ENCODE assay signal across 1 cellular context in the genomic region with DNA sequence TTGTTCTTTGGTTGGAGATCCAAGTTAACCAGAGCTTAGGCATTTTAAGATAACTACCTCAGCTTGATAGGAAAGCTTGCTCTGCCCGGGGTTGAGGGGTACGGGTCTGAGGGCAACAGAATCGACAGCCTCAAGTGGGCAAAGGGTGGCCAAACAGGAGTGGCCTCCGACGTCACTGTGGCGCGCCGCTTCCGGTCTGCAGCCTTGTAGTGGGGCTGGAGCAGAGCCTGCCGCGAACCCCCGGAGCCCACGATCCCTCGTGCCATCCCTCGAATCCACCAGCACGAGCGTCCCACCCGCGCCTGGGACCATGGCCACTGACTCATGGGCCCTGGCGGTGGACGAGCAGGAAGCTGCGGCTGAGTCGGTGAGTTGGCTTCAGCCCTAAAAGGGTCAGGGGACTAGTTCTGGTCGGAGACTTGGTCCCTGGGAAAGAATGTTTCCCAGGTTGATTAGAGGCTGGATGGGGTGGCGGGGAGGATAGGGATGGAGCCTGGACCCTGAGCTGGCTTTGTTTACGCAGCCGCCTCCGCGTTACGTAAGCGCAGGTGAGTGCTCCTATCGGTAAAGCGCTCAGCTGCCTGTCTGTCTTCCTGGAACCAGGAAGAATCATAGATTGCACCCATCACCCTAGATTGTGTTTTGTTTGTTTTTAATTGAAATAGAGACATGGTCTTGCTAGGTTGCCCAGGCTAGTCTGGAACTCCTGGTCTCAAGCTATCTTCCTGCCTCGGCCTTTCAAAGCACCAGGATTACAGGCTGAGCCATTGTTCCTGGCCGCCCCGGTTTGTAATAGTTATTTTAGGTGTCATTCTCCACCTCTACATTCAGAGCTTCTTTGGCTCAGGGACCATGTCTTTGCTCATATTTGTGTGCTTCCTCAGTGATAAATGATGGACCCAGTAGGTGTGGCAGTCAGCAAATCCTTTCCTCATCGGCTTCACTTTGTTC.
TF ChIP-seq lines count a peak whose summit lies in the region.

A gene (plus strand): TSS at position 199 of the 951 bp plus-strand sequence. CDS start 112 bp downstream, at position 311.

TF ChIP-seq in HepG2, 621 proteins besides CTCF, POLR2A, EP300 and RAD21 (continued from another document and continues in another):
- TF ChIP-seq, protein P1, sequence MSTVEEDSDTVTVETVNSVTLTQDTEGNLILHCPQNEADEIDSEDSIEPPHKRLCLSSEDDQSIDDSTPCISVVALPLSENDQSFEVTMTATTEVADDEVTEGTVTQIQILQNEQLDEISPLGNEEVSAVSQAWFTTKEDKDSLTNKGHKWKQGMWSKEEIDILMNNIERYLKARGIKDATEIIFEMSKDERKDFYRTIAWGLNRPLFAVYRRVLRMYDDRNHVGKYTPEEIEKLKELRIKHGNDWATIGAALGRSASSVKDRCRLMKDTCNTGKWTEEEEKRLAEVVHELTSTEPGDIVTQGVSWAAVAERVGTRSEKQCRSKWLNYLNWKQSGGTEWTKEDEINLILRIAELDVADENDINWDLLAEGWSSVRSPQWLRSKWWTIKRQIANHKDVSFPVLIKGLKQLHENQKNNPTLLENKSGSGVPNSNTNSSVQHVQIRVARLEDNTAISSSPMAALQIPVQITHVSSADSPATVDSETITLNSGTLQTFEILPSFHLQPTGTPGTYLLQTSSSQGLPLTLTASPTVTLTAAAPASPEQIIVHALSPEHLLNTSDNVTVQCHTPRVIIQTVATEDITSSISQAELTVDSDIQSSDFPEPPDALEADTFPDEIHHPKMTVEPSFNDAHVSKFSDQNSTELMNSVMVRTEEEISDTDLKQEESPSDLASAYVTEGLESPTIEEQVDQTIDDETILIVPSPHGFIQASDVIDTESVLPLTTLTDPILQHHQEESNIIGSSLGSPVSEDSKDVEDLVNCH (CRISPR knock-in tag; IDR thresholded peaks at IDR 0.05) = no peak
- peak; percentile 87; the same call in 1 of the 2 replicates for TF ChIP-seq ZZZ3 (CRISPR knock-in tag; IDR thresholded peaks at IDR 0.05; ENCODE audit: borderline replicate concordance)
- TF ChIP-seq ZNF180 (CRISPR knock-in tag; IDR thresholded peaks at IDR 0.05; ENCODE audit: borderline replicate concordance, low read depth) = no peak
- TF ChIP-seq, protein P2, sequence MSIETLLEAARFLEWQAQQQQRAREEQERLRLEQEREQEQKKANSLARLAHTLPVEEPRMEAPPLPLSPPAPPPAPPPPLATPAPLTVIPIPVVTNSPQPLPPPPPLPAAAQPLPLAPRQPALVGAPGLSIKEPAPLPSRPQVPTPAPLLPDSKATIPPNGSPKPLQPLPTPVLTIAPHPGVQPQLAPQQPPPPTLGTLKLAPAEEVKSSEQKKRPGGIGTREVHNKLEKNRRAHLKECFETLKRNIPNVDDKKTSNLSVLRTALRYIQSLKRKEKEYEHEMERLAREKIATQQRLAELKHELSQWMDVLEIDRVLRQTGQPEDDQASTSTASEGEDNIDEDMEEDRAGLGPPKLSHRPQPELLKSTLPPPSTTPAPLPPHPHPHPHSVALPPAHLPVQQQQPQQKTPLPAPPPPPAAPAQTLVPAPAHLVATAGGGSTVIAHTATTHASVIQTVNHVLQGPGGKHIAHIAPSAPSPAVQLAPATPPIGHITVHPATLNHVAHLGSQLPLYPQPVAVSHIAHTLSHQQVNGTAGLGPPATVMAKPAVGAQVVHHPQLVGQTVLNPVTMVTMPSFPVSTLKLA (IDR thresholded peaks at IDR 0.05) = 0 out of 2 replicates have a peak, but pooled peaks have one; percentile 14
- TF ChIP-seq GFI1 (CRISPR knock-in tag; IDR thresholded peaks at IDR 0.05; ENCODE audit: borderline replicate concordance) = peak; percentile 79; the same call in 1 of the 2 replicates
- TF ChIP-seq ZFP36 (IDR thresholded peaks at IDR 0.05; ENCODE audit: borderline replicate concordance, low read depth, low read length, partially characterized antibody) = no peak
- TF ChIP-seq FOXP1 (IDR thresholded peaks at IDR 0.05) = peak; percentile 61; the same call in 1 of the 2 replicates
- TF ChIP-seq FOXP1 (CRISPR knock-in tag; IDR thresholded peaks at IDR 0.05) = peak; percentile 84
- TF ChIP-seq ZNF660 (CRISPR knock-in tag; IDR thresholded peaks at IDR 0.05; ENCODE audit: borderline replicate concordance, low read depth) = 0 out of 2 replicates have a peak, but pooled peaks have one; percentile 18
- TF ChIP-seq ZNF572 (CRISPR knock-in tag; IDR thresholded peaks at IDR 0.05) = peak; percentile 68; the same call in 1 of the 2 replicates
- TF ChIP-seq, protein P3, sequence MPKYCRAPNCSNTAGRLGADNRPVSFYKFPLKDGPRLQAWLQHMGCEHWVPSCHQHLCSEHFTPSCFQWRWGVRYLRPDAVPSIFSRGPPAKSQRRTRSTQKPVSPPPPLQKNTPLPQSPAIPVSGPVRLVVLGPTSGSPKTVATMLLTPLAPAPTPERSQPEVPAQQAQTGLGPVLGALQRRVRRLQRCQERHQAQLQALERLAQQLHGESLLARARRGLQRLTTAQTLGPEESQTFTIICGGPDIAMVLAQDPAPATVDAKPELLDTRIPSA (CRISPR knock-in tag; IDR thresholded peaks at IDR 0.05; ENCODE audit: borderline replicate concordance) = peak; percentile 49; the same call in 1 of the 2 replicates
- TF ChIP-seq ZNF446 (CRISPR knock-in tag; IDR thresholded peaks at IDR 0.05) = no peak; the same call in 1 of the 2 replicates
- no peak for TF ChIP-seq SP1 (IDR thresholded peaks at IDR 0.05)
- TF ChIP-seq SP1 (CRISPR knock-in tag; IDR thresholded peaks at IDR 0.05) = peak; percentile 45
- peak; percentile 68; the same call in 1 of the 2 replicates for TF ChIP-seq ZNF292 (CRISPR knock-in tag; IDR thresholded peaks at IDR 0.05; ENCODE audit: borderline replicate concordance, low read depth)
- TF ChIP-seq ZNF616 (CRISPR knock-in tag; IDR thresholded peaks at IDR 0.05; ENCODE audit: low read depth) = peak; percentile 76
- TF ChIP-seq SALL1 (CRISPR knock-in tag; IDR thresholded peaks at IDR 0.05) = peak; percentile 94
- TF ChIP-seq, protein P4, sequence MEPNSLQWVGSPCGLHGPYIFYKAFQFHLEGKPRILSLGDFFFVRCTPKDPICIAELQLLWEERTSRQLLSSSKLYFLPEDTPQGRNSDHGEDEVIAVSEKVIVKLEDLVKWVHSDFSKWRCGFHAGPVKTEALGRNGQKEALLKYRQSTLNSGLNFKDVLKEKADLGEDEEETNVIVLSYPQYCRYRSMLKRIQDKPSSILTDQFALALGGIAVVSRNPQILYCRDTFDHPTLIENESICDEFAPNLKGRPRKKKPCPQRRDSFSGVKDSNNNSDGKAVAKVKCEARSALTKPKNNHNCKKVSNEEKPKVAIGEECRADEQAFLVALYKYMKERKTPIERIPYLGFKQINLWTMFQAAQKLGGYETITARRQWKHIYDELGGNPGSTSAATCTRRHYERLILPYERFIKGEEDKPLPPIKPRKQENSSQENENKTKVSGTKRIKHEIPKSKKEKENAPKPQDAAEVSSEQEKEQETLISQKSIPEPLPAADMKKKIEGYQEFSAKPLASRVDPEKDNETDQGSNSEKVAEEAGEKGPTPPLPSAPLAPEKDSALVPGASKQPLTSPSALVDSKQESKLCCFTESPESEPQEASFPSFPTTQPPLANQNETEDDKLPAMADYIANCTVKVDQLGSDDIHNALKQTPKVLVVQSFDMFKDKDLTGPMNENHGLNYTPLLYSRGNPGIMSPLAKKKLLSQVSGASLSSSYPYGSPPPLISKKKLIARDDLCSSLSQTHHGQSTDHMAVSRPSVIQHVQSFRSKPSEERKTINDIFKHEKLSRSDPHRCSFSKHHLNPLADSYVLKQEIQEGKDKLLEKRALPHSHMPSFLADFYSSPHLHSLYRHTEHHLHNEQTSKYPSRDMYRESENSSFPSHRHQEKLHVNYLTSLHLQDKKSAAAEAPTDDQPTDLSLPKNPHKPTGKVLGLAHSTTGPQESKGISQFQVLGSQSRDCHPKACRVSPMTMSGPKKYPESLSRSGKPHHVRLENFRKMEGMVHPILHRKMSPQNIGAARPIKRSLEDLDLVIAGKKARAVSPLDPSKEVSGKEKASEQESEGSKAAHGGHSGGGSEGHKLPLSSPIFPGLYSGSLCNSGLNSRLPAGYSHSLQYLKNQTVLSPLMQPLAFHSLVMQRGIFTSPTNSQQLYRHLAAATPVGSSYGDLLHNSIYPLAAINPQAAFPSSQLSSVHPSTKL (CRISPR knock-in tag; IDR thresholded peaks at IDR 0.05) = peak; percentile 78; the same call in 1 of the 2 replicates
- TF ChIP-seq REXO4 (CRISPR knock-in tag; IDR thresholded peaks at IDR 0.05; ENCODE audit: borderline replicate concordance) = peak; percentile 72; the same call in 1 of the 2 replicates
- TF ChIP-seq TSC22D2 (CRISPR knock-in tag; IDR thresholded peaks at IDR 0.05; ENCODE audit: borderline replicate concordance) = peak; percentile 39; the same call in 1 of the 2 replicates
- no peak for TF ChIP-seq YY1 (IDR thresholded peaks at IDR 0.05; ENCODE audit: insufficient read depth, insufficient replicate concordance, low read depth, low read length)
- TF ChIP-seq, protein P5, sequence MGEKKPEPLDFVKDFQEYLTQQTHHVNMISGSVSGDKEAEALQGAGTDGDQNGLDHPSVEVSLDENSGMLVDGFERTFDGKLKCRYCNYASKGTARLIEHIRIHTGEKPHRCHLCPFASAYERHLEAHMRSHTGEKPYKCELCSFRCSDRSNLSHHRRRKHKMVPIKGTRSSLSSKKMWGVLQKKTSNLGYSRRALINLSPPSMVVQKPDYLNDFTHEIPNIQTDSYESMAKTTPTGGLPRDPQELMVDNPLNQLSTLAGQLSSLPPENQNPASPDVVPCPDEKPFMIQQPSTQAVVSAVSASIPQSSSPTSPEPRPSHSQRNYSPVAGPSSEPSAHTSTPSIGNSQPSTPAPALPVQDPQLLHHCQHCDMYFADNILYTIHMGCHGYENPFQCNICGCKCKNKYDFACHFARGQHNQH (CRISPR knock-in tag; IDR thresholded peaks at IDR 0.05) = peak; percentile 84; the same call in 1 of the 2 replicates
- TF ChIP-seq, protein P6, sequence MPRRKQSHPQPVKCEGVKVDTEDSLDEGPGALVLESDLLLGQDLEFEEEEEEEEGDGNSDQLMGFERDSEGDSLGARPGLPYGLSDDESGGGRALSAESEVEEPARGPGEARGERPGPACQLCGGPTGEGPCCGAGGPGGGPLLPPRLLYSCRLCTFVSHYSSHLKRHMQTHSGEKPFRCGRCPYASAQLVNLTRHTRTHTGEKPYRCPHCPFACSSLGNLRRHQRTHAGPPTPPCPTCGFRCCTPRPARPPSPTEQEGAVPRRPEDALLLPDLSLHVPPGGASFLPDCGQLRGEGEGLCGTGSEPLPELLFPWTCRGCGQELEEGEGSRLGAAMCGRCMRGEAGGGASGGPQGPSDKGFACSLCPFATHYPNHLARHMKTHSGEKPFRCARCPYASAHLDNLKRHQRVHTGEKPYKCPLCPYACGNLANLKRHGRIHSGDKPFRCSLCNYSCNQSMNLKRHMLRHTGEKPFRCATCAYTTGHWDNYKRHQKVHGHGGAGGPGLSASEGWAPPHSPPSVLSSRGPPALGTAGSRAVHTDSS (CRISPR knock-in tag; conservative IDR thresholded peaks at IDR 0.05) = no peak; the same call in 1 of the 2 replicates
- TF ChIP-seq ZFP36L1 (CRISPR knock-in tag; IDR thresholded peaks at IDR 0.05) = peak; percentile 80
- TF ChIP-seq ZNF274 (CRISPR knock-in tag; IDR thresholded peaks at IDR 0.05) = peak; percentile 96
- TF ChIP-seq KLF13 (CRISPR knock-in tag; IDR thresholded peaks at IDR 0.05) = peak; percentile 94; the same call in 1 of the 2 replicates
- TF ChIP-seq NCOA2 (CRISPR knock-in tag; IDR thresholded peaks at IDR 0.05) = 0 out of 2 replicates have a peak, but pooled peaks have one; percentile 57
- peak; percentile 30; the same call in 1 of the 2 replicates for TF ChIP-seq NFYB (CRISPR knock-in tag; IDR thresholded peaks at IDR 0.05)
- no peak for TF ChIP-seq MAFF (IDR thresholded peaks at IDR 0.05; ENCODE audit: low read depth, low read length)
- TF ChIP-seq RFX5 (IDR thresholded peaks at IDR 0.05; ENCODE audit: low read depth, low read length) = peak; percentile 16; the same call in 1 of the 2 replicates
- TF ChIP-seq SOX13 (IDR thresholded peaks at IDR 0.05) = 0 out of 2 replicates have a peak, but pooled peaks have one; percentile 41
- TF ChIP-seq SOX13 (CRISPR knock-in tag; conservative IDR thresholded peaks at IDR 0.05 in 1 of 2, IDR thresholded peaks at IDR 0.05 in 1 of 2) = peak in 1 of 2 experiments; percentile 51; a peak in 2 of 4 replicates
- TF ChIP-seq KLF9 (CRISPR knock-in tag; IDR thresholded peaks at IDR 0.05; ENCODE audit: low read depth) = peak; percentile 47; the same call in 1 of the 2 replicates
- TF ChIP-seq ZNF839 (CRISPR knock-in tag; IDR thresholded peaks at IDR 0.05; ENCODE audit: borderline replicate concordance) = peak; percentile 96
- TF ChIP-seq HES4 (CRISPR knock-in tag; IDR thresholded peaks at IDR 0.05; ENCODE audit: borderline replicate concordance) = peak; percentile 64
- TF ChIP-seq ZNF235 (CRISPR knock-in tag; IDR thresholded peaks at IDR 0.05; ENCODE audit: borderline replicate concordance) = peak; percentile 88; the same call in 1 of the 2 replicates
- TF ChIP-seq HHEX (CRISPR knock-in tag; IDR thresholded peaks at IDR 0.05) = no peak
- TF ChIP-seq, protein P7, sequence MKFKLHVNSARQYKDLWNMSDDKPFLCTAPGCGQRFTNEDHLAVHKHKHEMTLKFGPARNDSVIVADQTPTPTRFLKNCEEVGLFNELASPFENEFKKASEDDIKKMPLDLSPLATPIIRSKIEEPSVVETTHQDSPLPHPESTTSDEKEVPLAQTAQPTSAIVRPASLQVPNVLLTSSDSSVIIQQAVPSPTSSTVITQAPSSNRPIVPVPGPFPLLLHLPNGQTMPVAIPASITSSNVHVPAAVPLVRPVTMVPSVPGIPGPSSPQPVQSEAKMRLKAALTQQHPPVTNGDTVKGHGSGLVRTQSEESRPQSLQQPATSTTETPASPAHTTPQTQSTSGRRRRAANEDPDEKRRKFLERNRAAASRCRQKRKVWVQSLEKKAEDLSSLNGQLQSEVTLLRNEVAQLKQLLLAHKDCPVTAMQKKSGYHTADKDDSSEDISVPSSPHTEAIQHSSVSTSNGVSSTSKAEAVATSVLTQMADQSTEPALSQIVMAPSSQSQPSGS (CRISPR knock-in tag; IDR thresholded peaks at IDR 0.05) = peak; percentile 57; the same call in 1 of the 2 replicates
- TF ChIP-seq ZNF329 (CRISPR knock-in tag; IDR thresholded peaks at IDR 0.05; ENCODE audit: low read depth) = peak; percentile 67; the same call in 1 of the 2 replicates
- TF ChIP-seq, protein P8, sequence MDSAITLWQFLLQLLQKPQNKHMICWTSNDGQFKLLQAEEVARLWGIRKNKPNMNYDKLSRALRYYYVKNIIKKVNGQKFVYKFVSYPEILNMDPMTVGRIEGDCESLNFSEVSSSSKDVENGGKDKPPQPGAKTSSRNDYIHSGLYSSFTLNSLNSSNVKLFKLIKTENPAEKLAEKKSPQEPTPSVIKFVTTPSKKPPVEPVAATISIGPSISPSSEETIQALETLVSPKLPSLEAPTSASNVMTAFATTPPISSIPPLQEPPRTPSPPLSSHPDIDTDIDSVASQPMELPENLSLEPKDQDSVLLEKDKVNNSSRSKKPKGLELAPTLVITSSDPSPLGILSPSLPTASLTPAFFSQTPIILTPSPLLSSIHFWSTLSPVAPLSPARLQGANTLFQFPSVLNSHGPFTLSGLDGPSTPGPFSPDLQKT (CRISPR knock-in tag; IDR thresholded peaks at IDR 0.05; ENCODE audit: borderline replicate concordance) = peak; percentile 62; the same call in 1 of the 2 replicates
- TF ChIP-seq, protein P9, sequence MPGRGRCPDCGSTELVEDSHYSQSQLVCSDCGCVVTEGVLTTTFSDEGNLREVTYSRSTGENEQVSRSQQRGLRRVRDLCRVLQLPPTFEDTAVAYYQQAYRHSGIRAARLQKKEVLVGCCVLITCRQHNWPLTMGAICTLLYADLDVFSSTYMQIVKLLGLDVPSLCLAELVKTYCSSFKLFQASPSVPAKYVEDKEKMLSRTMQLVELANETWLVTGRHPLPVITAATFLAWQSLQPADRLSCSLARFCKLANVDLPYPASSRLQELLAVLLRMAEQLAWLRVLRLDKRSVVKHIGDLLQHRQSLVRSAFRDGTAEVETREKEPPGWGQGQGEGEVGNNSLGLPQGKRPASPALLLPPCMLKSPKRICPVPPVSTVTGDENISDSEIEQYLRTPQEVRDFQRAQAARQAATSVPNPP (CRISPR knock-in tag; IDR thresholded peaks at IDR 0.05) = peak; percentile 90; the same call in 1 of the 2 replicates
- peak; percentile 84 for TF ChIP-seq GATAD2A (CRISPR knock-in tag; IDR thresholded peaks at IDR 0.05)
- TF ChIP-seq TCF7 (IDR thresholded peaks at IDR 0.05; ENCODE audit: low read depth) = no peak; the same call in 1 of the 2 replicates
